8 cellular contexts compared by ENCODE assay signal in the genomic region with DNA sequence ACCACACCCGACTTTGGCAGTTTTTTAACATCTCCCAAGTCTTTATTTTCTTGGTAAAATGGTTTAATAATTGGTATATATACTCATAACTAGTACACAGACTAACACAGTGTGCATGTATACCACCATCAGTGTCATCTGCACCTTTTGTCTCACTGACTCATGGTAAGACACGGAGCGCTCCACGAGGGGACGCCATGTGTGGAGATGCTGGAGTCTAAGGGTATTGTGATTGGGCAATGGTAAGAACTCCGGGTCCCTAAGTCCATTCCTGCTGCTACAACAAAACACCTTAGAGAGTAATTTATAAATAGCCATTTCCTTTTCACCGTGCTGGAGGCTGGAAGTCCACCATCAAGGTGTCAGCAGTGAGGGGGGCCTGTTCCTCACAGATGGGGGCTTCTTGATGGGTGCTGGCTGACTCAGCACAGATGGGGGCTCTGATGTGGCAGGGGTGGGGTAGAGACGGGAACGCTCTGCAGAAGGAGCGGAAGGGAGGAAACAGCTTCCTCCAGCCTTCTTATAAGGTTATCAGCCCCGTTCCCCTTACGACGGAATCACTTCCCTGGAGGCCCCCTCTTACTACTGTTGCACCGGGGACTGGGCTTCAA. TPM values are rescaled to one million over a fixed set of nuclear protein-coding genes. Genes with fewer than 3 reads are reported as not detected.
DNase-seq lines count a peak whose midpoint lies in the region; ATAC-seq and TF ChIP-seq lines count a peak whose summit lies in the region.

No MANE protein-coding gene starts in this region.

- H3K27ac ChIP-seq in right lobe of liver: peak overlapping the region in 1 of 3 donors; percentile 15
- H3K27ac ChIP-seq in subcutaneous abdominal adipose tissue (ENCODE audit: low read depth, low read length): no peak overlapping the region

- H3K36me3 Mint-ChIP-seq in T-helper 2 cell treated with Interferon-gamma antibody and Interleukin-4, amounts not matched to agents 5 μg/mL and 100 μg/mL, for 36 hours (ENCODE audit: low read depth): peaks cover 3% of the 10 kb centered on the region
- H3K36me3 Mint-ChIP-seq in activated T-helper 1 cell treated with anti-CD3 and anti-CD28 coated beads, Interleukin-12 subunit alpha, Interleukin-12 subunit beta, Interleukin-2, Interleukin-4 antibody, amounts not matched to agents 30 ng/mL and 10 ng/mL and 1 ng/mL, durations not matched to agents 14 hours and 24 hours and 36 hours (ENCODE audit: low read depth): peaks cover 6% of the 10 kb centered on the region

- H3K4me1 Mint-ChIP-seq in T-helper 2 cell treated with Interferon-gamma antibody and Interleukin-4, amounts not matched to agents 5 μg/mL and 100 μg/mL, for 36 hours (ENCODE audit: low read depth): peaks cover 21% of the 10 kb centered on the region
- H3K4me1 Mint-ChIP-seq in activated T-helper 1 cell treated with anti-CD3 and anti-CD28 coated beads, Interleukin-12 subunit alpha, Interleukin-12 subunit beta, Interleukin-2, Interleukin-4 antibody, amounts not matched to agents 30 ng/mL and 10 ng/mL and 1 ng/mL, durations not matched to agents 14 hours and 24 hours and 36 hours (ENCODE audit: low read depth): peaks cover 27% of the 10 kb centered on the region

- intact Hi-C loops in activated T-helper 1 cell treated with anti-CD3 and anti-CD28 coated beads, Interleukin-12 subunit alpha, Interleukin-12 subunit beta, Interleukin-2, Interleukin-4 antibody, amounts not matched to agents 30 ng/mL and 10 ng/mL and 1 ng/mL, durations not matched to agents 14 hours and 24 hours and 36 hours (cut with micrococcal nuclease): loop anchor here (2.0 to 10.0 kb wide), 5 partner anchors 92 to 484 kb away; partner anchors contain the start of gene SH3RF3
- intact Hi-C loops in right lobe of liver (cut with DNase I): no loop called here

- no peak for ATAC-seq in right lobe of liver

- 68% methylated on average over 14 of the region's 14 CpGs for WGBS in right lobe of liver (ENCODE audit: insufficient coverage, low coverage, low lambda C conversion rate, missing lambda C conversion rate)

- peak overlapping the region in 2 of 5 donors; percentile 21 to 58 for H3K9ac ChIP-seq in subcutaneous abdominal adipose tissue (ENCODE audit: low read length in 5 of 5)

- H3K9me3 ChIP-seq in right lobe of liver (no peaks in the 10 kb centered on the region), subcutaneous abdominal adipose tissue (ENCODE audit: control insufficient read depth in 5 of 5, low read length in 5 of 5) (no peaks in the 10 kb centered on the region)

- peak overlapping the region; percentile 46 to 54 (median 48) for H3K4me3 ChIP-seq in right lobe of liver
- peak overlapping the region in 4 of 5 donors; percentile 50 to 71 (median 63) for H3K4me3 ChIP-seq in subcutaneous abdominal adipose tissue (ENCODE audit: low read depth in 1 of 5, low read length in 5 of 5)

- peak overlapping the region; percentile 17 for H3K27ac Mint-ChIP-seq in T-helper 2 cell treated with Interferon-gamma antibody and Interleukin-4, amounts not matched to agents 5 μg/mL and 100 μg/mL, for 36 hours
- H3K27ac Mint-ChIP-seq in activated T-helper 1 cell treated with anti-CD3 and anti-CD28 coated beads, Interleukin-12 subunit alpha, Interleukin-12 subunit beta, Interleukin-2, Interleukin-4 antibody, amounts not matched to agents 30 ng/mL and 10 ng/mL and 1 ng/mL, durations not matched to agents 14 hours and 24 hours and 36 hours: peak overlapping the region; percentile 71

- H3K27me3 Mint-ChIP-seq in T-helper 2 cell treated with Interferon-gamma antibody and Interleukin-4, amounts not matched to agents 5 μg/mL and 100 μg/mL, for 36 hours (ENCODE audit: low read depth): no peaks in the 10 kb centered on the region
- no peaks in the 10 kb centered on the region for H3K27me3 Mint-ChIP-seq in activated T-helper 1 cell treated with anti-CD3 and anti-CD28 coated beads, Interleukin-12 subunit alpha, Interleukin-12 subunit beta, Interleukin-2, Interleukin-4 antibody, amounts not matched to agents 30 ng/mL and 10 ng/mL and 1 ng/mL, durations not matched to agents 14 hours and 24 hours and 36 hours (ENCODE audit: insufficient read depth)

- H3K4me1 ChIP-seq in right lobe of liver (peaks cover 0 to 4% (median 1%) of the 10 kb centered on the region in 4 donors), subcutaneous abdominal adipose tissue (ENCODE audit: control insufficient read depth in 5 of 5, insufficient read depth in 5 of 5, low read length in 5 of 5) (peaks cover 0 to 13% (median 12%) of the 10 kb centered on the region in 5 donors)

- peaks cover 4% of the 10 kb centered on the region for H3K9me3 Mint-ChIP-seq in T-helper 2 cell treated with Interferon-gamma antibody and Interleukin-4, amounts not matched to agents 5 μg/mL and 100 μg/mL, for 36 hours
- H3K9me3 Mint-ChIP-seq in activated T-helper 1 cell treated with anti-CD3 and anti-CD28 coated beads, Interleukin-12 subunit alpha, Interleukin-12 subunit beta, Interleukin-2, Interleukin-4 antibody, amounts not matched to agents 30 ng/mL and 10 ng/mL and 1 ng/mL, durations not matched to agents 14 hours and 24 hours and 36 hours: peaks cover 4% of the 10 kb centered on the region

- DNase-seq in T-helper 2 cell treated with Interferon-gamma antibody and Interleukin-4, amounts not matched to agents 5 μg/mL and 100 μg/mL, for 36 hours (ENCODE audit: low spot score): no peak
- DNase-seq in T-helper 2 cell (no peak), right lobe of liver (no peak), NCI-H1930 (lab: John Stamatoyannopoulos, UW) (no peak), SKM-1 (lab: John Stamatoyannopoulos, UW; ENCODE audit: unreplicated experiment) (no peak), SHP77 (lab: John Stamatoyannopoulos, UW) (no peak)
- DNase-seq in activated T-helper 1 cell treated with anti-CD3 and anti-CD28 coated beads, Interleukin-12 subunit alpha, Interleukin-12 subunit beta, Interleukin-2, Interleukin-4 antibody, amounts not matched to agents 30 ng/mL and 10 ng/mL and 1 ng/mL, durations not matched to agents 14 hours and 24 hours and 36 hours (ENCODE audit: low spot score): no peak

- TF ChIP-seq POLR2A in right lobe of liver (IDR thresholded peaks at IDR 0.05): no peak

- no peak for TF ChIP-seq CTCF in right lobe of liver (IDR thresholded peaks at IDR 0.05)

- H3K27me3 ChIP-seq in right lobe of liver: no peaks in the 10 kb centered on the region
- H3K27me3 ChIP-seq in subcutaneous abdominal adipose tissue (ENCODE audit: control insufficient read depth in 5 of 5, insufficient read depth in 4 of 5, low read length in 5 of 5): peaks cover 0 to 3% (median 0%) of the 10 kb centered on the region in 5 donors

- H3K36me3 ChIP-seq in right lobe of liver (no peaks in the 10 kb centered on the region), subcutaneous abdominal adipose tissue (ENCODE audit: control insufficient read depth in 5 of 5, insufficient read depth in 5 of 5, low read length in 5 of 5) (no peaks in the 10 kb centered on the region)

- peak overlapping the region; percentile 85 for H3K4me3 Mint-ChIP-seq in T-helper 2 cell treated with Interferon-gamma antibody and Interleukin-4, amounts not matched to agents 5 μg/mL and 100 μg/mL, for 36 hours
- peak overlapping the region; percentile 86 for H3K4me3 Mint-ChIP-seq in activated T-helper 1 cell treated with anti-CD3 and anti-CD28 coated beads, Interleukin-12 subunit alpha, Interleukin-12 subunit beta, Interleukin-2, Interleukin-4 antibody, amounts not matched to agents 30 ng/mL and 10 ng/mL and 1 ng/mL, durations not matched to agents 14 hours and 24 hours and 36 hours

RNA-seq across cellular contexts. Expression of gene EDAR, which starts 42.0 kb away (rescaled TPM):
- 1.9 and 2.3 TPM in 2 replicates for total RNA-seq in activated T-helper 1 cell treated with anti-CD3 and anti-CD28 coated beads, Interleukin-12 subunit alpha, Interleukin-12 subunit beta, Interleukin-2, Interleukin-4 antibody, amounts not matched to agents 30 ng/mL and 10 ng/mL and 1 ng/mL, durations not matched to agents 14 hours and 24 hours and 36 hours
- 1 to 10 TPM in 1 of 6 experiments, under 1 TPM in 5; 0.06 to 1.6 (median 0.28) TPM for total RNA-seq in right lobe of liver
